Comparison of ENCODE assay signal across 10 cellular contexts in genomic region chr20:41140226-41141133, GRCh38. TPM values are rescaled to one million over a fixed set of nuclear protein-coding genes. Genes with fewer than 3 reads are reported as not detected.
DNase-seq lines count a peak whose midpoint lies in the region; ATAC-seq and TF ChIP-seq lines count a peak whose summit lies in the region.
"Had no signal": no experiment of that assay in that cellular context is flagged by ENCODE, and none has a peak within 500 bp of the region (broad histone marks: within the 10 kb centered on the region; RNA-seq: fewer than 3 reads in every experiment).

No MANE protein-coding gene starts in this region.

- H3K27me3 ChIP-seq in BLaER1: no peaks in the 10 kb centered on the region
- no peaks in the 10 kb centered on the region for H3K27me3 ChIP-seq in PC-3 (ENCODE audit: low read length)
- H3K27me3 ChIP-seq in dorsolateral prefrontal cortex: no peaks in the 10 kb centered on the region
- no peaks in the 10 kb centered on the region for H3K27me3 ChIP-seq in neural cell (ENCODE audit: insufficient read depth, low read depth, low read length)

- TF ChIP-seq CTCF in PC-3 (conservative IDR thresholded peaks at IDR 0.05; ENCODE audit: low read depth, low read length): no peak
- no peak for TF ChIP-seq CTCF in dorsolateral prefrontal cortex (IDR thresholded peaks at IDR 0.05 in 54 of 56, conservative IDR thresholded peaks at IDR 0.05 in 2 of 56; ENCODE audit: low read depth in 1 of 56, partially characterized antibody in 56 of 56)
- no peak for TF ChIP-seq CTCF in neural cell (IDR thresholded peaks at IDR 0.05; ENCODE audit: poor library complexity, severe bottlenecking)
- no peak for TF ChIP-seq CTCF in GM20000 (IDR thresholded peaks at IDR 0.05; ENCODE audit: extremely low read depth, missing control alignments)

- BruUV-seq in PC-3 (replicated peaks; lab: Mats Ljungman, UMichigan): no TSS peak

- H2AFZ ChIP-seq in PC-3 (ENCODE audit: low read length) (no peak overlapping the region), neural cell (ENCODE audit: low read depth, low read length) (no peak overlapping the region)

- H3K4me1 ChIP-seq in BLaER1: peaks cover 80% of the 10 kb centered on the region
- H3K4me1 ChIP-seq in PC-3 (ENCODE audit: insufficient read depth, low read length): peaks cover 21% of the 10 kb centered on the region

- intact Hi-C loops in PC-3 (cut with micrococcal nuclease) (no loop called here), dorsolateral prefrontal cortex (cut with DNase I) (no loop called here)

- no peak for TF ChIP-seq EP300 in neural cell (conservative IDR thresholded peaks at IDR 0.05; ENCODE audit: poor library complexity, severe bottlenecking)

- no peaks in the 10 kb centered on the region for H3K9me2 ChIP-seq in PC-3 (replicated peaks; ENCODE audit: low read length)
- no peaks in the 10 kb centered on the region for H3K9me2 ChIP-seq in neural cell (ENCODE audit: insufficient read depth, low read length)

- H3K4me3 ChIP-seq in BLaER1 (peak overlapping the region; percentile 44; the same call in 1 of the 2 replicates), PC-3 (ENCODE audit: low read length) (no peak overlapping the region), dorsolateral prefrontal cortex (peak overlapping the region in 31 of 59 donors; percentile 10 to 97 (median 86)), neural cell (ENCODE audit: low read length) (peak overlapping the region; percentile 87)

- peak overlapping the region; percentile 94 for H3K9ac ChIP-seq in BLaER1
- H3K9ac ChIP-seq in PC-3 (ENCODE audit: low read length): no peak overlapping the region
- no peak overlapping the region for H3K9ac ChIP-seq in neural cell (ENCODE audit: low read length)

- ATAC-seq in PC-3: no peak

- H4K20me1 ChIP-seq in BLaER1 (peaks cover 77% of the 10 kb centered on the region), PC-3 (ENCODE audit: low read length) (peaks cover 59% of the 10 kb centered on the region), neural cell (ENCODE audit: insufficient read depth) (peaks cover 44% of the 10 kb centered on the region)

- H3F3A ChIP-seq in PC-3 (ENCODE audit: low read length, unreplicated experiment): no peaks in the 10 kb centered on the region
- H3F3A ChIP-seq in neural cell (ENCODE audit: insufficient read depth, low read length, poor library complexity, severe bottlenecking): no peaks in the 10 kb centered on the region

- H3K4me2 ChIP-seq in BLaER1 (peak overlapping the region; percentile 88), PC-3 (ENCODE audit: low read length) (peak overlapping the region; percentile 84), neural cell (ENCODE audit: low read length) (no peak overlapping the region)

- peak overlapping the region; percentile 74 for H3K27ac ChIP-seq in BLaER1
- no peak overlapping the region for H3K27ac ChIP-seq in PC-3 (ENCODE audit: low read length)
- H3K27ac ChIP-seq in dorsolateral prefrontal cortex: peak overlapping the region in 58 of 59 donors; percentile 2 to 99 (median 82)
- H3K27ac ChIP-seq in neural cell (ENCODE audit: low read length): no peak overlapping the region

- H3K9me3 ChIP-seq in BLaER1 (no peaks in the 10 kb centered on the region), PC-3 (ENCODE audit: low read length) (no peaks in the 10 kb centered on the region), neural cell (ENCODE audit: low read length) (no peaks in the 10 kb centered on the region)

- H3K36me3 ChIP-seq in BLaER1 (peaks cover 43% of the 10 kb centered on the region), PC-3 (ENCODE audit: low read depth, low read length) (no peaks in the 10 kb centered on the region), neural cell (ENCODE audit: insufficient read depth, low read length) (no peaks in the 10 kb centered on the region)

- POLR2A ChIA-PET in PC-3 (lab: Charles Lee; ENCODE audit: unreplicated experiment): no interaction called here

- CTCF ChIA-PET in PC-3 (lab: Charles Lee): no interaction called here

- H3K79me2 ChIP-seq in PC-3 (ENCODE audit: low read length): peaks cover 81% of the 10 kb centered on the region
- peaks cover 80% of the 10 kb centered on the region for H3K79me2 ChIP-seq in neural cell (replicated peaks; ENCODE audit: insufficient read depth, low read length)

- DNase-seq in PC-3 (no peak), dorsolateral prefrontal cortex (peak in 2 of 10 donors; percentile 33 to 38), GM20000 (ENCODE audit: low spot score) (no peak), AML-193 (lab: John Stamatoyannopoulos, UW) (no peak), NCI-H82 treated with DMSO at 0.1 percent for 48 hours (lab: John Stamatoyannopoulos, UW; ENCODE audit: unreplicated experiment) (no peak)
- DNase-seq in activated CD8-positive, alpha-beta memory T cell treated with anti-CD3 and anti-CD28 coated beads, Interleukin-2, amount 50 U/mL, for 4 hours: no peak
- DNase-seq: DMS153, NCI-H526 had no signal

- no peak for TF ChIP-seq RAD21 in neural cell (conservative IDR thresholded peaks at IDR 0.05)

TF ChIP-seq in neural cell, 6 proteins besides CTCF, POLR2A, EP300 and RAD21:
- TF ChIP-seq POLR2AphosphoS5 (IDR thresholded peaks at IDR 0.05) (no peak), MXI1 (conservative IDR thresholded peaks at IDR 0.05; ENCODE audit: poor library complexity, severe bottlenecking) (no peak), SMC3 (conservative IDR thresholded peaks at IDR 0.05; ENCODE audit: poor library complexity) (no peak)

RNA-seq across cellular contexts. Expression of gene PLCG1, which starts 3.1 kb away (rescaled TPM):
- total RNA-seq in PC-3 (2014; rRNA removed) (68.8 and 112 TPM in 2 replicates), dorsolateral prefrontal cortex (100 to 1,000 TPM; 110 to 346 (median 179) TPM)
- polyA plus RNA-seq in neural cell: 164 and 243 TPM in 2 replicates
- polyA minus RNA-seq in neural cell: 178 and 199 TPM in 2 replicates

Comparison
In these comparisons a context has a peak if more than half of its experiments do, and no peak if none do; other contexts are left out.
1. H3K27ac ChIP-seq: peak in BLaER1 (single experiment) and dorsolateral prefrontal cortex (58 of 59); none in PC-3 (single experiment) and neural cell (single experiment).